ENCODE assay signal across 29 cellular contexts in the genomic region with DNA sequence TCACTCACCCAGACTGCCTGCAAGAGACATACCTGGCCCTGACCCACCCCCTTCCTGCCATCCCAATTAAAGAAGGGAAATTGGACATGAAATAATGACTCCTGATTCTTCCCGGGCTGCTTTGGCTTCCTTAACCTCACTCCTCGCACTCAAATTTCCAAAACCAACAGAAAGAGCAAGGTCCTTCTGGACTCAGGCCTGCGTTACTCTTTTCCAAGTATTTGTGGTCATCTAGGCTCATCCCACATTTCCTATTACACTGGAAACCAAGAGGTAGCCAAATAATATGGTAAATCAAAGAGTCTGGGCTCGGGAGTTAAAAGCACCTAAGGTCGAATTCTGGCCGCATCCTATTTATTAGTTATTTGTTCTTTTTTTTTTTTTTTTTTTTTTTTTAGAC.
"Had no signal": no experiment of that assay in that cellular context is flagged by ENCODE, and none has a peak within 500 bp of the region (broad histone marks: within the 10 kb centered on the region; RNA-seq: fewer than 3 reads in every experiment).

No MANE protein-coding gene starts in this region.

- H3K4me2 ChIP-seq: neural progenitor cell had no signal

- H3K4me1 ChIP-seq: neural progenitor cell, parathyroid adenoma, psoas muscle, sigmoid colon, stomach, thyroid gland had no signal

- DNase-seq: naive B cell; natural killer cell; occipital lobe; ovary; posterior cingulate gyrus; psoas muscle; right cardiac atrium; sigmoid colon; small intestine; stimulated activated CD4-positive, alpha-beta T cell treated with anti-CD3 and anti-CD28 coated beads, Interleukin-15, amount 100 ng/mL, for 24 hours; stimulated activated CD4-positive, alpha-beta T cell treated with anti-CD3 and anti-CD28 coated beads, Interleukin-2, amount 100 ng/mL, for 24 hours; stimulated activated CD4-positive, alpha-beta T cell treated with anti-CD3 and anti-CD28 coated beads, Interleukin-2, amount 100 ng/mL, for 48 hours; stimulated activated CD4-positive, alpha-beta T cell treated with anti-CD3 and anti-CD28 coated beads, Interleukin-4, amount 100 ng/mL, for 24 hours; stimulated activated naive B cell treated with anti-CD40 and anti-IgM and Interleukin-4, amounts not matched to agents 10 μg/mL and 1 μg/mL and 100 μg/mL, for 72 hours; stimulated activated naive CD4-positive, alpha-beta T cell treated with Interleukin-2 at 50 U/mL for 16 hours; stomach; thyroid gland; trophoblast cell had no signal

- H3K79me2 ChIP-seq: parathyroid adenoma had no signal

- H3K4me1 Mint-ChIP-seq: naive B cell; natural killer cell; neural progenitor cell; stimulated activated effector memory CD8-positive, alpha-beta T cell treated with anti-CD3 and anti-CD28 coated beads, Interleukin-12 subunit alpha, Interleukin-12 subunit beta, amount 100 ng/mL, for 72 hours; stimulated activated naive B cell treated with anti-CD40 and anti-IgM and Interleukin-4, amounts not matched to agents 10 μg/mL and 1 μg/mL and 100 μg/mL, for 72 hours had no signal

- H3K36me3 Mint-ChIP-seq: naive B cell; natural killer cell; neural progenitor cell; stimulated activated effector memory CD8-positive, alpha-beta T cell treated with anti-CD3 and anti-CD28 coated beads, Interleukin-12 subunit alpha, Interleukin-12 subunit beta, amount 100 ng/mL, for 72 hours; stimulated activated naive B cell treated with anti-CD40 and anti-IgM and Interleukin-4, amounts not matched to agents 10 μg/mL and 1 μg/mL and 100 μg/mL, for 72 hours had no signal

- H3K36me3 ChIP-seq: neural progenitor cell, ovary, sigmoid colon, stomach, thoracic aorta, thyroid gland, tibial nerve, upper lobe of left lung, vagina had no signal

- H3K27ac Mint-ChIP-seq: naive B cell; natural killer cell; nephron; neural progenitor cell; progenitor cell of endocrine pancreas; stimulated activated effector memory CD8-positive, alpha-beta T cell treated with anti-CD3 and anti-CD28 coated beads, Interleukin-12 subunit alpha, Interleukin-12 subunit beta, amount 100 ng/mL, for 72 hours; stimulated activated naive B cell treated with anti-CD40 and anti-IgM and Interleukin-4, amounts not matched to agents 10 μg/mL and 1 μg/mL and 100 μg/mL, for 72 hours; stimulated activated naive CD8-positive, alpha-beta T cell treated with anti-CD3 and anti-CD28 coated beads, Interleukin-15, Interleukin-2, amounts not matched to agents 100 ng/mL and 50 ng/mL, for 24 hours had no signal

- H3K9ac ChIP-seq: neural progenitor cell, parathyroid adenoma had no signal

- ATAC-seq: natural killer cell; psoas muscle; right cardiac atrium; stimulated activated effector memory CD8-positive, alpha-beta T cell treated with anti-CD3 and anti-CD28 coated beads, Interleukin-12 subunit alpha, Interleukin-12 subunit beta, amount 100 ng/mL, for 72 hours; stimulated activated naive B cell treated with anti-CD40 and anti-IgM and Interleukin-4, amounts not matched to agents 10 μg/mL and 1 μg/mL and 100 μg/mL, for 72 hours had no signal

- H3K9me3 ChIP-seq: ovary, psoas muscle, sigmoid colon, thoracic aorta, thyroid gland, upper lobe of left lung, vagina had no signal

- H3K4me3 ChIP-seq: neural progenitor cell, ovary, psoas muscle, sigmoid colon, stomach, thoracic aorta, thyroid gland, tibial nerve, upper lobe of left lung, vagina had no signal

- H2AFZ ChIP-seq: neural progenitor cell, parathyroid adenoma had no signal

- FAIRE-seq: small intestine, urothelium cell line had no signal

- H3K27me3 Mint-ChIP-seq: stimulated activated naive CD8-positive, alpha-beta T cell treated with anti-CD3 and anti-CD28 coated beads, Interleukin-15, Interleukin-2, amounts not matched to agents 100 ng/mL and 50 ng/mL, for 24 hours had no signal

- H3K27ac ChIP-seq: neural progenitor cell, ovary, parathyroid adenoma, psoas muscle, sigmoid colon, stomach, thoracic aorta, thyroid gland, tibial nerve, upper lobe of left lung, vagina had no signal

- H3K27me3 ChIP-seq: neural progenitor cell, ovary, stomach, thyroid gland, tibial nerve, upper lobe of left lung, vagina had no signal

- H3K4me3 Mint-ChIP-seq: naive B cell; natural killer cell; nephron; neural progenitor cell; stimulated activated effector memory CD8-positive, alpha-beta T cell treated with anti-CD3 and anti-CD28 coated beads, Interleukin-12 subunit alpha, Interleukin-12 subunit beta, amount 100 ng/mL, for 72 hours; stimulated activated naive B cell treated with anti-CD40 and anti-IgM and Interleukin-4, amounts not matched to agents 10 μg/mL and 1 μg/mL and 100 μg/mL, for 72 hours; stimulated activated naive CD8-positive, alpha-beta T cell treated with anti-CD3 and anti-CD28 coated beads, Interleukin-15, Interleukin-2, amounts not matched to agents 100 ng/mL and 50 ng/mL, for 24 hours had no signal

- H3K9me3 Mint-ChIP-seq: natural killer cell; stimulated activated effector memory CD8-positive, alpha-beta T cell treated with anti-CD3 and anti-CD28 coated beads, Interleukin-12 subunit alpha, Interleukin-12 subunit beta, amount 100 ng/mL, for 72 hours; stimulated activated naive CD8-positive, alpha-beta T cell treated with anti-CD3 and anti-CD28 coated beads, Interleukin-15, Interleukin-2, amounts not matched to agents 100 ng/mL and 50 ng/mL, for 24 hours had no signal
